ENCODE assay signal across 2 cellular contexts in the genomic region with DNA sequence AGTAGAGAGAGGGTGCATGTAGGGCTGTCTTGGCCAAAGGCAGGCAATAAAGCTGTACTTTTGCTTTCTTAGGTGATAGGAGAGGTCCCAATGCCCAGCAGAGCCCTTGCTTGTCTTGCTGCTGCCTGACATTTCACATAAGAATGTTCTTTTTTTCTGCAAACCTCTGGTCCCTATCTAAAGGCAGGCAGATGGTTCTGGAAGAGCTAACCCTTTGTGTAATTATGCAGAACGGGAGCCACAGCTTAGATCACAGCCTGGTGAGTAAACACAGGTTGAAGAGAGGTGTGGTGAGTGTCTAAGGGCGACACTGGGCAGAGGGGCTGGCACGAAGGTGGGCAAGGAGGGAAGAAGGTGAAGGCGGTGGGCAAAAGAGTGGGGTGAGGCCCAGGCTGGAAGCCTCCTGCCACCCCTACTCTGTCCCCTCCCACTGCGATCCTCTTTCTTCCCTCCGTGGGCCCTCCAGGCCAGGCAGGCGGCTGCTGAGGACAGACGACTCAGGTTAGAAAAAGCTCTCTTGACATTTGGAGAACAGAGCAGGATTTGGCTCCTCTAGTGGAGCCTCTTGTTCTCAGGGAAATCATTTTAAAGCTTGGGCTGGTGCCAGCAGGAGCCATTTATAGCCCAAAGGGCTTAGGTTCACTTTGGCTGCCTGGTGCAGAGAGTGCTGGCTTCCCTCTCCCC.
TF ChIP-seq lines count a peak whose summit lies in the region.

No MANE protein-coding gene starts in this region.

TF ChIP-seq in GM23338, 12 proteins besides CTCF, POLR2A, EP300 and RAD21:
- no peak for TF ChIP-seq JUNB (IDR thresholded peaks at IDR 0.05; ENCODE audit: unreplicated experiment)
- TF ChIP-seq STAT1 (IDR thresholded peaks at IDR 0.05; ENCODE audit: unreplicated experiment), result no peak
- no peak for TF ChIP-seq EZH2phosphoT487 (IDR thresholded peaks at IDR 0.05; ENCODE audit: unreplicated experiment)
- TF ChIP-seq ZNF114 (CRISPR knock-in tag; IDR thresholded peaks at IDR 0.05), result no peak
- no peak for TF ChIP-seq CREB1 (CRISPR knock-in tag; IDR thresholded peaks at IDR 0.05; ENCODE audit: low read depth)
- TF ChIP-seq NANOG (IDR thresholded peaks at IDR 0.05; ENCODE audit: borderline replicate concordance), result no peak
- TF ChIP-seq, protein P1, sequence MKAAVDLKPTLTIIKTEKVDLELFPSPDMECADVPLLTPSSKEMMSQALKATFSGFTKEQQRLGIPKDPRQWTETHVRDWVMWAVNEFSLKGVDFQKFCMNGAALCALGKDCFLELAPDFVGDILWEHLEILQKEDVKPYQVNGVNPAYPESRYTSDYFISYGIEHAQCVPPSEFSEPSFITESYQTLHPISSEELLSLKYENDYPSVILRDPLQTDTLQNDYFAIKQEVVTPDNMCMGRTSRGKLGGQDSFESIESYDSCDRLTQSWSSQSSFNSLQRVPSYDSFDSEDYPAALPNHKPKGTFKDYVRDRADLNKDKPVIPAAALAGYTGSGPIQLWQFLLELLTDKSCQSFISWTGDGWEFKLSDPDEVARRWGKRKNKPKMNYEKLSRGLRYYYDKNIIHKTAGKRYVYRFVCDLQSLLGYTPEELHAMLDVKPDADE (IDR thresholded peaks at IDR 0.05), result no peak
- TF ChIP-seq, protein P2, sequence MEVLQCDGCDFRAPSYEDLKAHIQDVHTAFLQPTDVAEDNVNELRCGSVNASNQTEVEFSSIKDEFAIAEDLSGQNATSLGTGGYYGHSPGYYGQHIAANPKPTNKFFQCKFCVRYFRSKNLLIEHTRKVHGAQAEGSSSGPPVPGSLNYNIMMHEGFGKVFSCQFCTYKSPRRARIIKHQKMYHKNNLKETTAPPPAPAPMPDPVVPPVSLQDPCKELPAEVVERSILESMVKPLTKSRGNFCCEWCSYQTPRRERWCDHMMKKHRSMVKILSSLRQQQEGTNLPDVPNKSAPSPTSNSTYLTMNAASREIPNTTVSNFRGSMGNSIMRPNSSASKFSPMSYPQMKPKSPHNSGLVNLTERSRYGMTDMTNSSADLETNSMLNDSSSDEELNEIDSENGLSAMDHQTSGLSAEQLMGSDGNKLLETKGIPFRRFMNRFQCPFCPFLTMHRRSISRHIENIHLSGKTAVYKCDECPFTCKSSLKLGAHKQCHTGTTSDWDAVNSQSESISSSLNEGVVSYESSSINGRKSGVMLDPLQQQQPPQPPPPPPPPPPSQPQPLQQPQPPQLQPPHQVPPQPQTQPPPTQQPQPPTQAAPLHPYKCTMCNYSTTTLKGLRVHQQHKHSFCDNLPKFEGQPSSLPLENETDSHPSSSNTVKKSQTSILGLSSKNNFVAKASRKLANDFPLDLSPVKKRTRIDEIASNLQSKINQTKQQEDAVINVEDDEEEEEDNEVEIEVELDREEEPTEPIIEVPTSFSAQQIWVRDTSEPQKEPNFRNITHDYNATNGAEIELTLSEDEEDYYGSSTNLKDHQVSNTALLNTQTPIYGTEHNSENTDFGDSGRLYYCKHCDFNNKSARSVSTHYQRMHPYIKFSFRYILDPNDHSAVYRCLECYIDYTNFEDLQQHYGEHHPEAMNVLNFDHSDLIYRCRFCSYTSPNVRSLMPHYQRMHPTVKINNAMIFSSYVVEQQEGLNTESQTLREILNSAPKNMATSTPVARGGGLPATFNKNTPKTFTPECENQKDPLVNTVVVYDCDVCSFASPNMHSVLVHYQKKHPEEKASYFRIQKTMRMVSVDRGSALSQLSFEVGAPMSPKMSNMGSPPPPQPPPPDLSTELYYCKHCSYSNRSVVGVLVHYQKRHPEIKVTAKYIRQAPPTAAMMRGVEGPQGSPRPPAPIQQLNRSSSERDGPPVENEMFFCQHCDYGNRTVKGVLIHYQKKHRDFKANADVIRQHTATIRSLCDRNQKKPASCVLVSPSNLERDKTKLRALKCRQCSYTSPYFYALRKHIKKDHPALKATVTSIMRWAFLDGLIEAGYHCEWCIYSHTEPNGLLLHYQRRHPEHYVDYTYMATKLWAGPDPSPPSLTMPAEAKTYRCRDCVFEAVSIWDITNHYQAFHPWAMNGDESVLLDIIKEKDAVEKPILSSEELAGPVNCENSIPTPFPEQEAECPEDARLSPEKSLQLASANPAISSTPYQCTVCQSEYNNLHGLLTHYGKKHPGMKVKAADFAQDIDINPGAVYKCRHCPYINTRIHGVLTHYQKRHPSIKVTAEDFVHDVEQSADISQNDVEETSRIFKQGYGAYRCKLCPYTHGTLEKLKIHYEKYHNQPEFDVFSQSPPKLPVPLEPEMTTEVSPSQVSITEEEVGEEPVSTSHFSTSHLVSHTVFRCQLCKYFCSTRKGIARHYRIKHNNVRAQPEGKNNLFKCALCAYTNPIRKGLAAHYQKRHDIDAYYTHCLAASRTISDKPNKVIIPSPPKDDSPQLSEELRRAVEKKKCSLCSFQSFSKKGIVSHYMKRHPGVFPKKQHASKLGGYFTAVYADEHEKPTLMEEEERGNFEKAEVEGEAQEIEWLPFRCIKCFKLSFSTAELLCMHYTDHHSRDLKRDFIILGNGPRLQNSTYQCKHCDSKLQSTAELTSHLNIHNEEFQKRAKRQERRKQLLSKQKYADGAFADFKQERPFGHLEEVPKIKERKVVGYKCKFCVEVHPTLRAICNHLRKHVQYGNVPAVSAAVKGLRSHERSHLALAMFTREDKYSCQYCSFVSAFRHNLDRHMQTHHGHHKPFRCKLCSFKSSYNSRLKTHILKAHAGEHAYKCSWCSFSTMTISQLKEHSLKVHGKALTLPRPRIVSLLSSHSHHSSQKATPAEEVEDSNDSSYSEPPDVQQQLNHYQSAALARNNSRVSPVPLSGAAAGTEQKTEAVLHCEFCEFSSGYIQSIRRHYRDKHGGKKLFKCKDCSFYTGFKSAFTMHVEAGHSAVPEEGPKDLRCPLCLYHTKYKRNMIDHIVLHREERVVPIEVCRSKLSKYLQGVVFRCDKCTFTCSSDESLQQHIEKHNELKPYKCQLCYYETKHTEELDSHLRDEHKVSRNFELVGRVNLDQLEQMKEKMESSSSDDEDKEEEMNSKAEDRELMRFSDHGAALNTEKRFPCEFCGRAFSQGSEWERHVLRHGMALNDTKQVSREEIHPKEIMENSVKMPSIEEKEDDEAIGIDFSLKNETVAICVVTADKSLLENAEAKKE (CRISPR knock-in tag; IDR thresholded peaks at IDR 0.05), result no peak
TF ChIP-seq in GM23338: peak in this region for 0.

TF ChIP-seq in H1, 55 proteins besides CTCF, POLR2A, EP300 and RAD21:
- TF ChIP-seq HDAC2 (IDR thresholded peaks at IDR 0.05; ENCODE audit: borderline replicate concordance in 1 of 2, low read depth in 2 of 2, low read length in 2 of 2), result no peak
- TF ChIP-seq JUND (IDR thresholded peaks at IDR 0.05; ENCODE audit: low read length), result no peak
- no peak for TF ChIP-seq CTBP2 (IDR thresholded peaks at IDR 0.05; ENCODE audit: borderline replicate concordance, insufficient read depth, insufficient read length, low read length)
- TF ChIP-seq TAF7 (optimal IDR thresholded peaks at IDR 0.05; ENCODE audit: borderline replicate concordance, low read depth, low read length), result no peak
- no peak for TF ChIP-seq RXRA (IDR thresholded peaks at IDR 0.05; ENCODE audit: insufficient read depth, low read depth, low read length)
- TF ChIP-seq PHF8 (conservative IDR thresholded peaks at IDR 0.05; ENCODE audit: low read depth, low read length), result no peak
- no peak for TF ChIP-seq CHD1 (IDR thresholded peaks at IDR 0.05; ENCODE audit: low read depth, low read length)
- TF ChIP-seq KDM5A (IDR thresholded peaks at IDR 0.05; ENCODE audit: low read length), result no peak
- TF ChIP-seq SIRT6 (IDR thresholded peaks at IDR 0.05; ENCODE audit: low read length), result no peak
- no peak for TF ChIP-seq BACH1 (IDR thresholded peaks at IDR 0.05; ENCODE audit: low read length)
- TF ChIP-seq CHD2 (IDR thresholded peaks at IDR 0.05; ENCODE audit: low read length), result no peak
- no peak for TF ChIP-seq NRF1 (IDR thresholded peaks at IDR 0.05; ENCODE audit: low read depth, low read length)
- no peak for TF ChIP-seq POU5F1 (IDR thresholded peaks at IDR 0.05; ENCODE audit: low read depth, low read length)
- no peak for TF ChIP-seq NANOG (IDR thresholded peaks at IDR 0.05; ENCODE audit: insufficient read depth, low read depth, low read length, poor library complexity, severe bottlenecking)
- no peak for TF ChIP-seq SP2 (IDR thresholded peaks at IDR 0.05; ENCODE audit: low read length)
